36 cellular contexts compared by ENCODE assay signal in the genomic region with DNA sequence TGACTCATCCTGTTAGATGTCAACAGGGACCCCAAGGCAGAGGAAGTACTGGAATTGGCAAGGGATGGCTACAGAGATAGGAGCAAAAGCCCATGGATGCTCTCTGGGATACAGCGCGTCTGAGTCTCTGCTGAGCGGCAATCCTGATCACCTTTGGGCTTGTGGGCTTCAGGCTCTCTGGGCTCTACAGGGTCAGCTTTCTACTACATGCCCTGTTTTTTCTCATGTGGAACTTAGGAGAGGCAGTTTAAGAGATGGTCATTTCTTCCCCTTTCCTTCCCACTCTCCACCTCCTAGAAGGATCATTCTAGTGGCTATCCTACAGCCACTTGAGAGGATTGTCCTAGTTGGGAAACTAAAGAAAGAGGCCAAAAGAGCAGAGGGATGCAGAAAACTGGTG. TPM values are rescaled to one million over a fixed set of nuclear protein-coding genes. Genes with fewer than 3 reads are reported as not detected.
"Had no signal": no experiment of that assay in that cellular context is flagged by ENCODE, and none has a peak within 500 bp of the region (broad histone marks: within the 10 kb centered on the region; RNA-seq: fewer than 3 reads in every experiment).

No MANE protein-coding gene starts in this region.

- H3K4me2 ChIP-seq: hepatocyte had no signal

- DNase-seq: activated CD4-positive, alpha-beta T cell treated with anti-CD3 and anti-CD28 coated beads for 1 hour; activated CD4-positive, alpha-beta T cell treated with anti-CD3 and anti-CD28 coated beads for 4 hours; activated CD4-positive, alpha-beta T cell treated with anti-CD3 and anti-CD28 coated beads, Interleukin-2, amount 10 ng/mL, durations not matched to agents 7 days and 5 days; activated CD4-positive, alpha-beta T cell treated with anti-CD3 and anti-CD28 coated beads, Interleukin-2, amount 50 U/mL, for 4 hours; activated CD4-positive, CD25-positive, alpha-beta regulatory T cell; activated CD8-positive, alpha-beta memory T cell treated with anti-CD3 and anti-CD28 coated beads for 24 hours; activated CD8-positive, alpha-beta T cell treated with anti-CD3 and anti-CD28 coated beads for 36 hours; activated effector memory CD4-positive, alpha-beta T cell treated with anti-CD3 and anti-CD28 coated beads, Interleukin-2, amount 50 U/mL, for 16 hours; activated naive CD4-positive, alpha-beta T cell treated with anti-CD3 and anti-CD28 coated beads for 36 hours; activated naive CD8-positive, alpha-beta T cell treated with anti-CD3 and anti-CD28 coated beads for 36 hours; activated naive CD8-positive, alpha-beta T cell treated with anti-CD3 and anti-CD28 coated beads, Interleukin-2, amount 50 U/mL, for 24 hours; activated T-cell treated with anti-CD3 and anti-CD28 coated beads, Interleukin-2, amount 50 U/mL, for 4 hours; amygdala; aorta; body of pancreas; caudate nucleus; cortex of kidney; dermis blood vessel endothelial cell; effector CD4-positive, alpha-beta T cell; effector memory CD8-positive, alpha-beta T cell; esophagus squamous epithelium; foreskin melanocyte; heart right ventricle; T1000 had no signal

- H3K9me3 Mint-ChIP-seq: activated CD4-positive, alpha-beta T cell treated with anti-CD3 and anti-CD28 coated beads, Interleukin-2, amount 10 ng/mL, durations not matched to agents 7 days and 5 days; activated CD8-positive, alpha-beta T cell treated with anti-CD3 and anti-CD28 coated beads for 36 hours; activated naive CD4-positive, alpha-beta T cell treated with anti-CD3 and anti-CD28 coated beads for 36 hours; activated naive CD4-positive, alpha-beta T cell treated with anti-CD3 and anti-CD28 coated beads, Interleukin-2, amount 50 U/mL, for 24 hours; activated naive CD8-positive, alpha-beta T cell treated with anti-CD3 and anti-CD28 coated beads for 36 hours; activated naive CD8-positive, alpha-beta T cell treated with anti-CD3 and anti-CD28 coated beads, Interleukin-2, amount 50 U/mL, for 24 hours; activated T-cell treated with anti-CD3 and anti-CD28 coated beads, Interleukin-2, amount 50 U/mL, for 4 hours; activated T-helper 2 cell treated with anti-CD3 and anti-CD28 coated beads, Interferon-gamma antibody, Interleukin-2, Interleukin-4, amounts not matched to agents 10 μg/mL and 5 μg/mL and 100 μg/mL, durations not matched to agents 14 hours and 24 hours and 36 hours; effector memory CD8-positive, alpha-beta T cell; T-helper 2 cell treated with Interferon-gamma antibody and Interleukin-4, amounts not matched to agents 5 μg/mL and 100 μg/mL, for 36 hours had no signal

- H3K4me3 Mint-ChIP-seq: activated CD4-positive, alpha-beta T cell treated with anti-CD3 and anti-CD28 coated beads, Interleukin-2, amount 10 ng/mL, durations not matched to agents 7 days and 5 days; activated CD8-positive, alpha-beta T cell treated with anti-CD3 and anti-CD28 coated beads for 36 hours; activated naive CD4-positive, alpha-beta T cell treated with anti-CD3 and anti-CD28 coated beads for 36 hours; activated naive CD4-positive, alpha-beta T cell treated with anti-CD3 and anti-CD28 coated beads, Interleukin-2, amount 50 U/mL, for 24 hours; activated naive CD8-positive, alpha-beta T cell treated with anti-CD3 and anti-CD28 coated beads for 36 hours; activated naive CD8-positive, alpha-beta T cell treated with anti-CD3 and anti-CD28 coated beads, Interleukin-2, amount 50 U/mL, for 24 hours; activated T-cell treated with anti-CD3 and anti-CD28 coated beads, Interleukin-2, amount 50 U/mL, for 4 hours; effector memory CD8-positive, alpha-beta T cell; T-helper 2 cell treated with Interferon-gamma antibody and Interleukin-4, amounts not matched to agents 5 μg/mL and 100 μg/mL, for 36 hours had no signal

- H3K27me3 ChIP-seq: adrenal gland, body of pancreas had no signal

- H3K36me3 Mint-ChIP-seq: activated naive CD8-positive, alpha-beta T cell treated with anti-CD3 and anti-CD28 coated beads for 36 hours had no signal

- H3K27me3 Mint-ChIP-seq: activated CD4-positive, alpha-beta T cell treated with anti-CD3 and anti-CD28 coated beads, Interleukin-2, amount 10 ng/mL, durations not matched to agents 7 days and 5 days; activated CD8-positive, alpha-beta T cell treated with anti-CD3 and anti-CD28 coated beads for 36 hours; activated naive CD4-positive, alpha-beta T cell treated with anti-CD3 and anti-CD28 coated beads, Interleukin-2, amount 50 U/mL, for 24 hours; activated naive CD8-positive, alpha-beta T cell treated with anti-CD3 and anti-CD28 coated beads for 36 hours; effector memory CD8-positive, alpha-beta T cell had no signal

- H3K27ac Mint-ChIP-seq: activated CD4-positive, alpha-beta T cell treated with anti-CD3 and anti-CD28 coated beads, Interleukin-2, amount 10 ng/mL, durations not matched to agents 7 days and 5 days; activated CD8-positive, alpha-beta T cell treated with anti-CD3 and anti-CD28 coated beads for 36 hours; activated naive CD4-positive, alpha-beta T cell treated with anti-CD3 and anti-CD28 coated beads for 36 hours; activated naive CD4-positive, alpha-beta T cell treated with anti-CD3 and anti-CD28 coated beads, Interleukin-2, amount 50 U/mL, for 24 hours; activated naive CD8-positive, alpha-beta T cell treated with anti-CD3 and anti-CD28 coated beads for 36 hours; activated naive CD8-positive, alpha-beta T cell treated with anti-CD3 and anti-CD28 coated beads, Interleukin-2, amount 50 U/mL, for 24 hours; activated T-helper 2 cell treated with anti-CD3 and anti-CD28 coated beads, Interferon-gamma antibody, Interleukin-2, Interleukin-4, amounts not matched to agents 10 μg/mL and 5 μg/mL and 100 μg/mL, durations not matched to agents 14 hours and 24 hours and 36 hours; T-helper 2 cell treated with Interferon-gamma antibody and Interleukin-4, amounts not matched to agents 5 μg/mL and 100 μg/mL, for 36 hours had no signal

- H3K36me3 ChIP-seq: adrenal gland, gastroesophageal sphincter, heart right ventricle had no signal

- H3K9me3 ChIP-seq: adrenal gland, body of pancreas, esophagus squamous epithelium, gastroesophageal sphincter, heart right ventricle had no signal

- H3K4me1 Mint-ChIP-seq: activated naive CD4-positive, alpha-beta T cell treated with anti-CD3 and anti-CD28 coated beads, Interleukin-2, amount 50 U/mL, for 24 hours had no signal

- ATAC-seq: activated CD8-positive, alpha-beta T cell treated with anti-CD3 and anti-CD28 coated beads for 36 hours; activated naive CD8-positive, alpha-beta T cell treated with anti-CD3 and anti-CD28 coated beads, Interleukin-2, amount 50 U/mL, for 24 hours; activated T-cell treated with anti-CD3 and anti-CD28 coated beads, Interleukin-2, amount 50 U/mL, for 4 hours; body of pancreas; effector memory CD8-positive, alpha-beta T cell; gastroesophageal sphincter; heart right ventricle had no signal

- H3K79me2 ChIP-seq: hepatocyte had no signal

- H3K4me3 ChIP-seq: adrenal gland, body of pancreas, esophagus squamous epithelium, gastroesophageal sphincter, heart right ventricle, hepatocyte had no signal

- H3K27ac ChIP-seq: adrenal gland, body of pancreas, epithelial cell of prostate, esophagus squamous epithelium, gastroesophageal sphincter, heart right ventricle, hepatocyte had no signal

- H2AFZ ChIP-seq: hepatocyte had no signal

- H3K4me1 ChIP-seq: adrenal gland, body of pancreas, esophagus squamous epithelium, gastroesophageal sphincter, heart right ventricle had no signal

RNA-seq across cellular contexts. Expression of gene LINGO4, which starts 1.3 kb away (rescaled TPM):
- total RNA-seq: activated CD8-positive, alpha-beta T cell treated with anti-CD3 and anti-CD28 coated beads for 36 hours; activated naive CD8-positive, alpha-beta T cell treated with anti-CD3 and anti-CD28 coated beads for 36 hours; activated T-helper 2 cell treated with anti-CD3 and anti-CD28 coated beads, Interferon-gamma antibody, Interleukin-2, Interleukin-4, amounts not matched to agents 10 μg/mL and 5 μg/mL and 100 μg/mL, durations not matched to agents 14 hours and 24 hours and 36 hours; aorta; chondrocyte; dermis blood vessel endothelial cell; endothelial cell of umbilical vein; fibroblast of lung; fibroblast of villous mesenchyme; gastroesophageal sphincter; glomerular endothelial cell; hepatocyte had no signal
- polyA plus RNA-seq: aorta, endothelial cell of umbilical vein, fibroblast of lung, hepatocyte had no signal

RNA-seq across cellular contexts. Expression of gene RORC, which starts 27.7 kb away (rescaled TPM):
- total RNA-seq: chondrocyte, endothelial cell of umbilical vein, fibroblast of villous mesenchyme, glomerular endothelial cell had no signal
- polyA plus RNA-seq: endothelial cell of umbilical vein, fibroblast of lung had no signal

RNA-seq across cellular contexts. Expression of gene C2CD4D, which starts 35.7 kb away (rescaled TPM):
- total RNA-seq: aorta, chondrocyte, dermis blood vessel endothelial cell, endothelial cell of umbilical vein, fibroblast of lung, fibroblast of villous mesenchyme, gastroesophageal sphincter, glomerular endothelial cell, heart right ventricle, hepatocyte had no signal
- polyA plus RNA-seq: aorta, endothelial cell of umbilical vein, fibroblast of lung had no signal
